Comparison of ENCODE assay signal across 34 cellular contexts in genomic region chr9:9938432-9938831, GRCh38.
"Had no signal": no experiment of that assay in that cellular context is flagged by ENCODE, and none has a peak within 500 bp of the region (broad histone marks: within the 10 kb centered on the region; RNA-seq: fewer than 3 reads in every experiment).

No MANE protein-coding gene starts in this region.

- H3K27me3 ChIP-seq: MG63 had no signal

- H3K4me3 ChIP-seq: MG63 had no signal

- H3K27ac ChIP-seq: KMS-11 had no signal

- H3K36me3 ChIP-seq: MG63 had no signal

- DNase-seq: Karpas-422, Kasumi-1, KG1, MG63, MM.1S, MV-4-11, NCI-H1048, NCI-H1092, NCI-H1092 treated with DMSO at 0.1 percent for 48 hours, NCI-H1105, NCI-H1105 treated with DMSO at 0.1 percent for 48 hours, NCI-H1417, NCI-H1417 treated with DMSO at 0.1 percent for 48 hours, NCI-H1436, NCI-H1436 treated with DMSO at 0.1 percent for 48 hours, NCI-H146, NCI-H1694, NCI-H1694 treated with DMSO at 0.1 percent for 48 hours, NCI-H187, NCI-H187 treated with DMSO at 0.1 percent for 48 hours, NCI-H1930, NCI-H2029, NCI-H2029 treated with DMSO at 0.1 percent for 48 hours, NCI-H2081, NCI-H2081 treated with DMSO at 0.1 percent for 48 hours, NCI-H2107, NCI-H2171, NCI-H2171 treated with DMSO at 0.1 percent for 48 hours, NCI-H2227 treated with DMSO at 0.1 percent for 48 hours, NCI-H226, NCI-H345, NCI-H446, NCI-H446 treated with DMSO at 0.1 percent for 48 hours had no signal

- H3K4me2 ChIP-seq: KMS-11 had no signal

- H3K9me3 ChIP-seq: MG63 had no signal

- H3K9ac ChIP-seq: KMS-11 had no signal
